ENCODE assay signal across 8 cellular contexts in genomic region chr2:25361261-25362048, GRCh38. TPM values are rescaled to one million over a fixed set of nuclear protein-coding genes. Genes with fewer than 3 reads are reported as not detected.
DNase-seq lines count a peak whose midpoint lies in the region; ATAC-seq, FAIRE-seq and TF ChIP-seq lines count a peak whose summit lies in the region.

No MANE protein-coding gene starts in this region.

- H3K27me3 ChIP-seq in CD4-positive, alpha-beta memory T cell (ENCODE audit: insufficient read depth, low read length), result no peaks in the 10 kb centered on the region
- H3K27me3 ChIP-seq in endothelial cell of umbilical vein (ENCODE audit: control insufficient read depth in 2 of 2, insufficient read depth in 2 of 2, low read length in 2 of 2) (no peaks in the 10 kb centered on the region), ovary (no peaks in the 10 kb centered on the region)

- H3K4me1 Mint-ChIP-seq in CD4-positive, alpha-beta memory T cell, result peaks cover 9 to 34% (median 14%) of the 10 kb centered on the region in 4 donors

- peaks cover 0 to 3% of the 10 kb centered on the region in 2 donors for H3K36me3 Mint-ChIP-seq in CD4-positive, alpha-beta memory T cell

- peak overlapping the region; percentile 73; the same call in 1 of the 2 replicates for H2AFZ ChIP-seq in OCI-LY7 (ENCODE audit: low read length)
- H2AFZ ChIP-seq in endothelial cell of umbilical vein (ENCODE audit: low read depth, low read length), result peak overlapping the region; percentile 80

- BruUV-seq in OCI-LY7 (replicated peaks; lab: Mats Ljungman, UMichigan) (no TSS peak), endothelial cell of umbilical vein (replicated peaks; lab: Mats Ljungman, UMichigan) (no TSS peak)

- ATAC-seq in HG03354 (IDR thresholded peaks at IDR 0.05; ENCODE audit: poor library complexity, severe bottlenecking, unreplicated experiment) (no peak), GM19023 (IDR thresholded peaks at IDR 0.05; ENCODE audit: unreplicated experiment) (no peak)

- H4K20me1 ChIP-seq in OCI-LY7 (ENCODE audit: insufficient read depth, low read length) (no peaks in the 10 kb centered on the region), endothelial cell of umbilical vein (replicated peaks; ENCODE audit: control insufficient read depth, extremely low read depth, insufficient read depth, low read length) (no peaks in the 10 kb centered on the region)

- peak overlapping the region in 2 of 7 donors; percentile 78 to 92 for H3K27ac Mint-ChIP-seq in CD4-positive, alpha-beta memory T cell

- no peaks in the 10 kb centered on the region for H3K9me3 Mint-ChIP-seq in CD4-positive, alpha-beta memory T cell

- FAIRE-seq in endothelial cell of umbilical vein (lab: Jason Lieb, UNC), result no peak

- no peak for TF ChIP-seq EP300 in ovary (IDR thresholded peaks at IDR 0.05)

- no peaks in the 10 kb centered on the region for H3K9me3 ChIP-seq in CD4-positive, alpha-beta memory T cell (ENCODE audit: control insufficient read depth in 1 of 2, low read length in 2 of 2)
- H3K9me3 ChIP-seq in OCI-LY7 (ENCODE audit: low read length) (no peaks in the 10 kb centered on the region), endothelial cell of umbilical vein (replicated peaks; ENCODE audit: control insufficient read depth, insufficient read depth, low read length) (no peaks in the 10 kb centered on the region), ovary (no peaks in the 10 kb centered on the region)

- no peak for DNase-seq in CD4-positive, alpha-beta memory T cell
- DNase-seq in OCI-LY7 (ENCODE audit: low spot score) (no peak), endothelial cell of umbilical vein (ENCODE audit: low read depth, low spot score) (no peak), ovary (peak in 2 of 5 donors; percentile 27 to 47), C1 segment of cervical spinal cord (lab: John Stamatoyannopoulos, UW) (no peak), germinal center (ENCODE audit: low spot score) (no peak)

- peak overlapping the region in 1 of 2 donors; percentile 67 for H3K4me3 ChIP-seq in CD4-positive, alpha-beta memory T cell (ENCODE audit: low read length in 2 of 2)
- H3K4me3 ChIP-seq in OCI-LY7 (ENCODE audit: low read depth, low read length, poor library complexity, severe bottlenecking), result peak overlapping the region; percentile 66
- H3K4me3 ChIP-seq in endothelial cell of umbilical vein (replicated peaks in 1 of 3; ENCODE audit: insufficient read depth in 1 of 3, low read depth in 1 of 3, low read length in 3 of 3), result no peak overlapping the region
- H3K4me3 ChIP-seq in ovary, result peak overlapping the region; percentile 25

- H3K4me3 Mint-ChIP-seq in CD4-positive, alpha-beta memory T cell, result peak overlapping the region; percentile 88 to 94 (median 91)

- TF ChIP-seq POLR2A in endothelial cell of umbilical vein (IDR thresholded peaks at IDR 0.05; ENCODE audit: low read depth, low read length), result no peak
- TF ChIP-seq POLR2A in ovary (IDR thresholded peaks at IDR 0.05), result no peak

- no peak overlapping the region for H3K27ac ChIP-seq in CD4-positive, alpha-beta memory T cell (ENCODE audit: low read depth, low read length)
- no peak overlapping the region for H3K27ac ChIP-seq in OCI-LY7 (ENCODE audit: low read depth, low read length, poor library complexity, severe bottlenecking)
- no peak overlapping the region for H3K27ac ChIP-seq in endothelial cell of umbilical vein (ENCODE audit: insufficient read depth, low read depth, low read length)
- no peak overlapping the region for H3K27ac ChIP-seq in ovary

- TF ChIP-seq CTCF in OCI-LY7 (conservative IDR thresholded peaks at IDR 0.05; ENCODE audit: low read length) (no peak), endothelial cell of umbilical vein (IDR thresholded peaks at IDR 0.05; ENCODE audit: extremely low read depth in 1 of 2, insufficient read depth in 1 of 2, low read depth in 1 of 2, low read length in 2 of 2) (no peak), ovary (IDR thresholded peaks at IDR 0.05) (no peak)

- no peak overlapping the region for H3K9ac ChIP-seq in endothelial cell of umbilical vein (replicated peaks; ENCODE audit: extremely low read depth, insufficient read depth, low read length)

- peaks cover 11% of the 10 kb centered on the region for H3K4me1 ChIP-seq in CD4-positive, alpha-beta memory T cell (ENCODE audit: insufficient read depth, low read length)
- peaks cover 23% of the 10 kb centered on the region for H3K4me1 ChIP-seq in OCI-LY7 (ENCODE audit: insufficient read depth, low read length, poor library complexity, severe bottlenecking)
- peaks cover 4% of the 10 kb centered on the region for H3K4me1 ChIP-seq in endothelial cell of umbilical vein (ENCODE audit: control insufficient read depth, extremely low read depth, insufficient read depth, low read length)
- H3K4me1 ChIP-seq in ovary (ENCODE audit: insufficient read depth), result peaks cover 7% of the 10 kb centered on the region

- POLR2A ChIA-PET in CD4-positive, alpha-beta memory T cell (lab: Charles Lee; ENCODE audit: partially characterized antibody), result interaction anchor here (0.6 to 2.9 kb wide), 27 partner anchors 11 to 569 kb away, joined by 3 to 54 read pairs (median 7); partner anchors contain the start of genes CENPO, DNMT3A and PTRHD1
- POLR2A ChIA-PET in OCI-LY7 (lab: Charles Lee) (interaction anchor here (0.7 to 2.2 kb wide), 12 partner anchors 14 to 1634 kb away, joined by 3 to 24 read pairs (median 5); no protein-coding TSS in a partner anchor), endothelial cell of umbilical vein (lab: Charles Lee) (no interaction called here)

- no peaks in the 10 kb centered on the region for H3K36me3 ChIP-seq in CD4-positive, alpha-beta memory T cell (ENCODE audit: insufficient read depth, low read length)
- H3K36me3 ChIP-seq in OCI-LY7 (ENCODE audit: insufficient read depth, low read length), result no peaks in the 10 kb centered on the region
- no peaks in the 10 kb centered on the region for H3K36me3 ChIP-seq in endothelial cell of umbilical vein (ENCODE audit: control insufficient read depth in 2 of 2, extremely low read depth in 1 of 2, insufficient read depth in 2 of 2, low read length in 2 of 2)
- no peaks in the 10 kb centered on the region for H3K36me3 ChIP-seq in ovary

- dilution Hi-C loops in endothelial cell of umbilical vein (cut with MboI; ENCODE audit: extremely low pct_ligation_motif_present, low sequenced_read_pairs), result no loop called here

- H3K4me2 ChIP-seq in OCI-LY7 (ENCODE audit: low read length), result peak overlapping the region; percentile 82
- peak overlapping the region; percentile 74 for H3K4me2 ChIP-seq in endothelial cell of umbilical vein (ENCODE audit: insufficient read depth, low read length)

- CTCF ChIA-PET in CD4-positive, alpha-beta memory T cell (lab: Charles Lee; ENCODE audit: partially characterized antibody), result interaction anchor here (0.6 to 10.3 kb wide), 40 partner anchors 8 to 517 kb away, joined by 3 to 161 read pairs (median 5); partner anchors contain the start of genes ASXL2 and DNMT3A
- CTCF ChIA-PET in OCI-LY7 (lab: Charles Lee; ENCODE audit: unreplicated experiment), result interaction anchor here (1.1 to 1.8 kb wide), 4 partner anchors 15 to 205 kb away, joined by 4 to 17 read pairs (median 8); no protein-coding TSS in a partner anchor
- CTCF ChIA-PET in endothelial cell of umbilical vein (lab: Charles Lee), result interaction anchor here (0.6 to 3.2 kb wide), 62 partner anchors 9 to 707 kb away, joined by 3 to 55 read pairs (median 4); no protein-coding TSS in a partner anchor

- no peaks in the 10 kb centered on the region for H3K9me1 ChIP-seq in endothelial cell of umbilical vein (replicated peaks; ENCODE audit: control insufficient read depth, extremely low read depth, insufficient read depth, low read length)

- H3K9me2 ChIP-seq in OCI-LY7 (ENCODE audit: insufficient read depth, low read length), result no peaks in the 10 kb centered on the region

- H3K27me3 Mint-ChIP-seq in CD4-positive, alpha-beta memory T cell, result no peaks in the 10 kb centered on the region

- 49 to 53% (median 52%) methylated on average over 34 of the region's 34 CpGs for WGBS in ovary, 3 donors

- H3K79me2 ChIP-seq in OCI-LY7 (ENCODE audit: insufficient read depth, low read depth, low read length) (no peaks in the 10 kb centered on the region), endothelial cell of umbilical vein (ENCODE audit: control insufficient read depth, insufficient read depth, low read length) (no peaks in the 10 kb centered on the region)

- intact Hi-C loops in CD4-positive, alpha-beta memory T cell (cut with micrococcal nuclease), result loop anchor here (1.0 to 10.0 kb wide), 5 partner anchors 15 to 1853 kb away; partner anchors contain the start of genes ATRAID, CAD and SLC5A6
- intact Hi-C loops in OCI-LY7 (cut with micrococcal nuclease; ENCODE audit: unreplicated experiment) (loop anchor here (1.0 kb wide), 3 partner anchors 41 to 161 kb away; no protein-coding TSS in a partner anchor), endothelial cell of umbilical vein (cut with micrococcal nuclease) (loop anchor here (1.0 kb wide), 2 partner anchors 16 to 161 kb away; no protein-coding TSS in a partner anchor), ovary (cut with DNase I) (no loop called here)

TF ChIP-seq in endothelial cell of umbilical vein, 7 proteins besides CTCF, POLR2A, EP300 and RAD21:
- TF ChIP-seq JUN (IDR thresholded peaks at IDR 0.05; ENCODE audit: borderline replicate concordance, insufficient read depth, insufficient read length, low read depth) (no peak), GATA2 (IDR thresholded peaks at IDR 0.05; ENCODE audit: insufficient read depth, insufficient read length, low read depth, low read length) (no peak), FOS (IDR thresholded peaks at IDR 0.05; ENCODE audit: borderline replicate concordance, insufficient read depth, low read length) (no peak)
TF ChIP-seq in endothelial cell of umbilical vein: peak in this region for 0.

RNA-seq across cellular contexts. Expression of gene DNMT3A, which starts 19.7 kb away (rescaled TPM):
- total RNA-seq in CD4-positive, alpha-beta memory T cell, result 10 to 100 TPM; 62.2 to 71.6 TPM
- polyA plus RNA-seq in CD4-positive, alpha-beta memory T cell, result 10 to 100 TPM in 1 of 2 donors, 1 to 10 TPM in 1; 7.5 to 14.6 TPM
- 2.6 and 2.8 TPM in 2 replicates for total RNA-seq in OCI-LY7 (2014; rRNA removed; shearing (Covaris generic))
- total RNA-seq in OCI-LY7 (2022) (7.2 and 7.3 TPM in 2 replicates), endothelial cell of umbilical vein (67.0 and 71.7 TPM in 2 replicates), ovary (10 to 100 TPM; 14.3 to 72.7 (median 47.4) TPM)
- polyA plus RNA-seq in endothelial cell of umbilical vein (15.6 and 23.3 TPM in 2 replicates), ovary (10 to 100 TPM; 11.3 to 17.3 TPM)
- polyA plus RNA-seq in endothelial cell of umbilical vein (2011; cell fraction: cytosol; rRNA removed), result 12.5 and 14.2 TPM in 2 replicates
- 42.1 and 52.7 TPM in 2 replicates for polyA plus RNA-seq in endothelial cell of umbilical vein (2011; cell fraction: nucleus; rRNA removed)
- 26.2 and 37.7 TPM in 2 replicates for polyA plus RNA-seq in endothelial cell of umbilical vein (2012)
- polyA minus RNA-seq in endothelial cell of umbilical vein, result 60.1 and 61.4 TPM in 2 replicates
- 8.0 TPM for polyA minus RNA-seq in endothelial cell of umbilical vein (2011; cell fraction: cytosol; rRNA and poly(A)+ RNA removed)
- polyA minus RNA-seq in endothelial cell of umbilical vein (2011; cell fraction: nucleus; rRNA and poly(A)+ RNA removed), result 36.1 and 50.9 TPM in 2 replicates

Comparison
In these comparisons a context has a peak if more than half of its experiments do, and no peak if none do; other contexts are left out.
1. H3K4me3 ChIP-seq: peak in OCI-LY7 (single experiment) and ovary (single experiment); none in endothelial cell of umbilical vein (0 of 3).
2. intact Hi-C loops: an anchor here in CD4-positive, alpha-beta memory T cell (1.0 to 10.0 kb wide), OCI-LY7 (1.0 kb wide) and endothelial cell of umbilical vein (1.0 kb wide); none called in ovary.